ENCODE assay signal across 32 cellular contexts in the genomic region with DNA sequence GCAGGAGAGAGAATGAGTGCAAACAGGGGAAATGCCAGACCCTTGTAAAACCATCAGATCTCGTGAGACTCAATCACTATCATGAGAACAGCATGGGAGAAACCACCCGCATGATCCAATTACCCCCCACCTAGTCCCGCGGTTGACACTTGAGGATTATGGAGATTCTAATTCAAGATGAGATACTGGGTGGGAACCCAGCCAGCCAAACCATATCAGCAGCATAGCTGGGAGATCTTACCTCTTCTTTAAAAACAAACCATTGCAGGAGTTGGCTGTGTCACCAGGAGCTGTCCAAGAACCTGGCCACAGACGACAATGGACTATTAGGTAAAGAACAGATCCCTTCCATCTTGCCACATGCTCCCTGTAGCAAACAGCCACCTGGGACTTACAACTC.
"Had no signal": no experiment of that assay in that cellular context is flagged by ENCODE, and none has a peak within 500 bp of the region (broad histone marks: within the 10 kb centered on the region; RNA-seq: fewer than 3 reads in every experiment).

No MANE protein-coding gene starts in this region.

- H3K9ac ChIP-seq: SK-N-SH had no signal

- H3K4me3 ChIP-seq: K562, SJSA1 had no signal

- H3K4me2 ChIP-seq: SK-N-SH had no signal

- H3K36me3 Mint-ChIP-seq: activated naive CD8-positive, alpha-beta T cell treated with anti-CD3 and anti-CD28 coated beads for 36 hours had no signal

- H3K9me3 Mint-ChIP-seq: activated CD8-positive, alpha-beta T cell treated with anti-CD3 and anti-CD28 coated beads for 36 hours; activated T-cell treated with anti-CD3 and anti-CD28 coated beads, Interleukin-2, amount 50 U/mL, for 72 hours; T-helper 2 cell treated with Interferon-gamma antibody and Interleukin-4, amounts not matched to agents 5 μg/mL and 100 μg/mL, for 36 hours had no signal

- H3K4me1 ChIP-seq: SJSA1 had no signal

- H3K27me3 ChIP-seq: brain microvascular endothelial cell, SJSA1 had no signal

- H3K4me1 Mint-ChIP-seq: activated CD4-positive, alpha-beta T cell treated with anti-CD3 and anti-CD28 coated beads for 36 hours; activated naive CD8-positive, alpha-beta T cell treated with anti-CD3 and anti-CD28 coated beads for 36 hours; activated T-helper 17 cell treated with anti-CD3 and anti-CD28 coated beads, Interleukin-2, amount 50 U/mL, for 72 hours had no signal

- H3K4me3 Mint-ChIP-seq: activated CD4-positive, alpha-beta T cell treated with anti-CD3 and anti-CD28 coated beads for 36 hours; activated CD8-positive, alpha-beta T cell treated with anti-CD3 and anti-CD28 coated beads for 36 hours; activated naive CD8-positive, alpha-beta T cell treated with anti-CD3 and anti-CD28 coated beads for 36 hours; activated T-cell treated with anti-CD3 and anti-CD28 coated beads, Interleukin-2, amount 50 U/mL, for 72 hours; activated T-helper 17 cell treated with anti-CD3 and anti-CD28 coated beads, Interleukin-2, amount 50 U/mL, for 72 hours; T-helper 1 cell treated with Interleukin-12 subunit alpha and Interleukin-12 subunit beta and Interleukin-4 antibody, amounts not matched to agents 30 μg/mL and 1 μg/mL, for 36 hours; T-helper 2 cell treated with Interferon-gamma antibody and Interleukin-4, amounts not matched to agents 5 μg/mL and 100 μg/mL, for 36 hours; WTC11 had no signal

- H3K27ac Mint-ChIP-seq: activated CD4-positive, alpha-beta T cell treated with anti-CD3 and anti-CD28 coated beads for 36 hours; activated CD8-positive, alpha-beta T cell treated with anti-CD3 and anti-CD28 coated beads for 36 hours; activated naive CD8-positive, alpha-beta T cell treated with anti-CD3 and anti-CD28 coated beads for 36 hours; activated T-cell treated with anti-CD3 and anti-CD28 coated beads, Interleukin-2, amount 50 U/mL, for 72 hours; activated T-helper 17 cell treated with anti-CD3 and anti-CD28 coated beads, Interleukin-2, amount 50 U/mL, for 72 hours; T-helper 1 cell treated with Interleukin-12 subunit alpha and Interleukin-12 subunit beta and Interleukin-4 antibody, amounts not matched to agents 30 μg/mL and 1 μg/mL, for 36 hours; T-helper 2 cell treated with Interferon-gamma antibody and Interleukin-4, amounts not matched to agents 5 μg/mL and 100 μg/mL, for 36 hours; WTC11 had no signal

- DNase-seq: activated CD4-positive, alpha-beta T cell treated with anti-CD3 and anti-CD28 coated beads for 36 hours; activated CD4-positive, alpha-beta T cell treated with anti-CD3 and anti-CD28 coated beads, Interleukin-2, amount 50 U/mL, for 1 hour; activated CD8-positive, alpha-beta T cell treated with anti-CD3 and anti-CD28 coated beads for 36 hours; activated effector memory CD4-positive, alpha-beta T cell treated with anti-CD3 and anti-CD28 coated beads, Interleukin-2, amount 50 U/mL, for 16 hours; activated naive CD4-positive, alpha-beta T cell; activated naive CD4-positive, alpha-beta T cell treated with anti-CD3 and anti-CD28 coated beads, Interleukin-2, amount 50 U/mL, for 16 hours; activated naive CD8-positive, alpha-beta T cell treated with anti-CD3 and anti-CD28 coated beads for 36 hours; activated T-cell treated with anti-CD3 and anti-CD28 coated beads, Interleukin-2, amount 50 U/mL, for 1 hour; activated T-cell treated with anti-CD3 and anti-CD28 coated beads, Interleukin-2, amount 50 U/mL, for 72 hours; amniotic stem cell; aorta; brain microvascular endothelial cell; central memory CD4-positive, alpha-beta T cell; NCI-H1092 treated with DMSO at 0.1 percent for 48 hours; NCI-H1417; NCI-H146; NCI-H187 treated with DMSO at 0.1 percent for 48 hours; NCI-H2081; NCI-H2171 treated with DMSO at 0.1 percent for 48 hours; NCI-H2227 treated with DMSO at 0.1 percent for 48 hours; NCI-H446; NCI-H510A treated with DMSO at 0.1 percent for 48 hours; NCI-H526 treated with DMSO at 0.1 percent for 48 hours; NCI-H774; SHP77 treated with DMSO at 0.1 percent for 48 hours; SK-N-SH had no signal

- H3K9me3 ChIP-seq: SJSA1, SK-N-SH had no signal

- H3K36me3 ChIP-seq: brain microvascular endothelial cell, SJSA1 had no signal

- H3K27ac ChIP-seq: brain microvascular endothelial cell, SJSA1 had no signal
